Comparison of ENCODE assay signal across 16 cellular contexts in genomic region chr10:35463105-35463867, GRCh38.
A peak's percentile ranks its signal among the peaks of the same experiment; 100 is the strongest.
DNase-seq lines count a peak whose midpoint lies in the region; ATAC-seq and TF ChIP-seq lines count a peak whose summit lies in the region.
"Had no signal": no experiment of that assay in that cellular context is flagged by ENCODE, and none has a peak within 500 bp of the region (broad histone marks: within the 10 kb centered on the region; RNA-seq: fewer than 3 reads in every experiment).

No MANE protein-coding gene starts in this region.

- no peaks in the 10 kb centered on the region for H3K27me3 Mint-ChIP-seq in T-helper 1 cell treated with Interleukin-12 subunit alpha and Interleukin-12 subunit beta and Interleukin-4 antibody, amounts not matched to agents 30 μg/mL and 1 μg/mL, for 36 hours (ENCODE audit: low read depth)
- H3K27me3 Mint-ChIP-seq in natural killer cell (ENCODE audit: low read depth in 2 of 2), result no peaks in the 10 kb centered on the region

- CTCF ChIA-PET in HEK293T (lab: Yijun Ruan, JAX), result no interaction called here

- peaks cover 39% of the 10 kb centered on the region for H3K4me1 Mint-ChIP-seq in T-helper 1 cell treated with Interleukin-12 subunit alpha and Interleukin-12 subunit beta and Interleukin-4 antibody, amounts not matched to agents 30 μg/mL and 1 μg/mL, for 36 hours (ENCODE audit: low read depth)
- H3K4me1 Mint-ChIP-seq in natural killer cell, result peaks cover 10 to 12% of the 10 kb centered on the region in 2 donors

- H3K27me3 ChIP-seq in vagina, result no peaks in the 10 kb centered on the region
- H3K27me3 ChIP-seq: left lung, transverse colon had no signal

- DNase-seq in T-helper 1 cell (no peak), HEK293T (ENCODE audit: extremely low spot score) (no peak), dermis blood vessel endothelial cell (peak; percentile 39), natural killer cell (no peak), vagina (ENCODE audit: extremely low spot score in 2 of 2) (no peak), cerebellar nuclear complex (lab: John Stamatoyannopoulos, UW) (no peak), C1 segment of cervical spinal cord (lab: John Stamatoyannopoulos, UW) (no peak)
- DNase-seq: activated CD4-positive, alpha-beta T cell treated with anti-CD3 and anti-CD28 coated beads, Interleukin-2, amount 50 U/mL, for 4 hours; activated gamma-delta T cell; Calu3; left lung; stimulated activated CD4-positive, alpha-beta T cell treated with anti-CD3 and anti-CD28 coated beads, Interleukin-2, amount 100 ng/mL, for 24 hours; transverse colon had no signal

- H3K4me3 ChIP-seq in vagina, result no peak overlapping the region
- H3K4me3 ChIP-seq: left lung, transverse colon had no signal

- peak overlapping the region; percentile 24 for H3K27ac Mint-ChIP-seq in T-helper 1 cell treated with Interleukin-12 subunit alpha and Interleukin-12 subunit beta and Interleukin-4 antibody, amounts not matched to agents 30 μg/mL and 1 μg/mL, for 36 hours
- peak overlapping the region in 1 of 2 donors; percentile 79 for H3K27ac Mint-ChIP-seq in natural killer cell

- TF ChIP-seq POLR2A in vagina (IDR thresholded peaks at IDR 0.05), result no peak

- H3K27ac ChIP-seq in vagina, result no peak overlapping the region
- H3K27ac ChIP-seq: 22Rv1, transverse colon had no signal

- intact Hi-C loops in natural killer cell (cut with micrococcal nuclease) (no loop called here), vagina (cut with DNase I) (no loop called here)

- H3K4me3 Mint-ChIP-seq in T-helper 1 cell treated with Interleukin-12 subunit alpha and Interleukin-12 subunit beta and Interleukin-4 antibody, amounts not matched to agents 30 μg/mL and 1 μg/mL, for 36 hours, result no peak overlapping the region
- peak overlapping the region; percentile 18 for H3K4me3 Mint-ChIP-seq in natural killer cell

- H3K36me3 ChIP-seq in vagina, result no peaks in the 10 kb centered on the region
- H3K36me3 ChIP-seq: left lung, transverse colon had no signal

- H3K9me3 Mint-ChIP-seq in T-helper 1 cell treated with Interleukin-12 subunit alpha and Interleukin-12 subunit beta and Interleukin-4 antibody, amounts not matched to agents 30 μg/mL and 1 μg/mL, for 36 hours, result no peaks in the 10 kb centered on the region
- H3K9me3 Mint-ChIP-seq in natural killer cell, result no peaks in the 10 kb centered on the region

- no peak for TF ChIP-seq CTCF in natural killer cell (IDR thresholded peaks at IDR 0.05)
- no peak for TF ChIP-seq CTCF in vagina (IDR thresholded peaks at IDR 0.05)

- peaks cover 42% of the 10 kb centered on the region for H3K4me1 ChIP-seq in vagina

- H3K36me3 Mint-ChIP-seq in T-helper 1 cell treated with Interleukin-12 subunit alpha and Interleukin-12 subunit beta and Interleukin-4 antibody, amounts not matched to agents 30 μg/mL and 1 μg/mL, for 36 hours (ENCODE audit: low read depth), result no peaks in the 10 kb centered on the region
- H3K36me3 Mint-ChIP-seq in natural killer cell, result no peaks in the 10 kb centered on the region

- H3K9me3 ChIP-seq in vagina, result no peaks in the 10 kb centered on the region
- H3K9me3 ChIP-seq: left lung, transverse colon had no signal

- peak in 1 of 3 donors; percentile 33 for ATAC-seq in natural killer cell
- ATAC-seq: esophagus mucosa had no signal

- POLR2A ChIA-PET in HEK293T (lab: Yijun Ruan, JAX), result no interaction called here

TF ChIP-seq in HEK293T, 16 proteins besides CTCF, POLR2A, EP300 and RAD21:
- peak; percentile 55; the same call in 1 of the 2 replicates for TF ChIP-seq PKNOX1 (IDR thresholded peaks at IDR 0.05)
- no peak for TF ChIP-seq SP1 (IDR thresholded peaks at IDR 0.05)
